In genomic region chr14:73887704-73888459, GRCh38 we compare ENCODE assay signal across 8 cellular contexts. TPM values are rescaled to one million over a fixed set of nuclear protein-coding genes. Genes with fewer than 3 reads are reported as not detected.
DNase-seq lines count a peak whose midpoint lies in the region; ATAC-seq and TF ChIP-seq lines count a peak whose summit lies in the region.

No MANE protein-coding gene starts in this region.

- in situ Hi-C loops in GM13977 (cut with MboI; ENCODE audit: low pct_unique_long_range_greater_than_20kb, low sequenced_read_pairs, unreplicated experiment): no loop called here

- H3K4me1 ChIP-seq in heart left ventricle (peaks cover 0 to 34% (median 19%) of the 10 kb centered on the region in 12 donors), adrenal gland (replicated peaks in 1 of 2) (peaks cover 18 to 43% of the 10 kb centered on the region in 2 donors), uterus (peaks cover 0 to 6% of the 10 kb centered on the region in 2 donors)

- H3K9me3 ChIP-seq in heart left ventricle (no peaks in the 10 kb centered on the region), adrenal gland (replicated peaks in 1 of 3) (no peaks in the 10 kb centered on the region), uterus (no peaks in the 10 kb centered on the region)

- H3K4me3 ChIP-seq in heart left ventricle (peak overlapping the region in 11 of 12 donors; percentile 55 to 97 (median 92)), adrenal gland (peak overlapping the region in 2 of 4 donors; percentile 87 to 93), lower leg skin (ENCODE audit: low read depth, poor library complexity, severe bottlenecking) (peak overlapping the region; percentile 90), uterus (peak overlapping the region; percentile 72 to 75)

- H3K36me3 ChIP-seq in heart left ventricle (peaks cover 0 to 25% (median 4%) of the 10 kb centered on the region in 9 donors), adrenal gland (replicated peaks in 1 of 2) (peaks cover 0 to under 1% of the 10 kb centered on the region in 2 donors), uterus (no peaks in the 10 kb centered on the region)

- TF ChIP-seq POLR2A in heart left ventricle (IDR thresholded peaks at IDR 0.05): no peak
- TF ChIP-seq POLR2A in adrenal gland (IDR thresholded peaks at IDR 0.05): no peak
- TF ChIP-seq POLR2A in lower leg skin (IDR thresholded peaks at IDR 0.05): no peak
- no peak for TF ChIP-seq POLR2A in uterus (IDR thresholded peaks at IDR 0.05)

- H3K27ac ChIP-seq in heart left ventricle: peak overlapping the region in 10 of 12 donors; percentile 89 to 98 (median 94)
- H3K27ac ChIP-seq in adrenal gland: peak overlapping the region; percentile 81 to 98 (median 87)
- H3K27ac ChIP-seq in uterus: peak overlapping the region; percentile 90 to 96

- no peak for DNase-seq in heart left ventricle
- DNase-seq in left ventricle myocardium superior: no peak
- DNase-seq in adrenal gland: no peak
- no peak for DNase-seq in lower leg skin (ENCODE audit: low spot score in 2 of 2)
- DNase-seq in uterus: no peak
- no peak for DNase-seq in GM13977 (ENCODE audit: low spot score)
- DNase-seq in amniotic stem cell (lab: John Stamatoyannopoulos, UW): no peak

- TF ChIP-seq CTCF in heart left ventricle (IDR thresholded peaks at IDR 0.05) (no peak), adrenal gland (IDR thresholded peaks at IDR 0.05) (no peak), lower leg skin (IDR thresholded peaks at IDR 0.05) (no peak), uterus (IDR thresholded peaks at IDR 0.05) (no peak), GM13977 (IDR thresholded peaks at IDR 0.05; ENCODE audit: extremely low read depth, insufficient read depth, missing control alignments) (no peak)

- ATAC-seq in heart left ventricle (no peak), left ventricle myocardium superior (no peak), GM21528 (IDR thresholded peaks at IDR 0.05; ENCODE audit: low FRiP score, unreplicated experiment) (no peak)

- intact Hi-C loops in heart left ventricle (cut with DNase I): loop anchor here in 3 of 10 donors (2.0 to 10.0 kb wide), 3 partner anchors 63 to 161 kb away; partner anchors contain the start of genes BBOF1 (in 1 of the 3), COQ6 (in 1 of the 3), ENTPD5 (in 1 of the 3) and FAM161B (in 1 of the 3)
- intact Hi-C loops in left ventricle myocardium superior (cut with micrococcal nuclease): no loop called here
- intact Hi-C loops in adrenal gland (cut with DNase I): no loop called here
- intact Hi-C loops in lower leg skin (cut with DNase I; ENCODE audit: low total_unique reads): no loop called here
- intact Hi-C loops in uterus (cut with DNase I; ENCODE audit: low total_unique reads): no loop called here

- 34 to 39% (median 36%) methylated on average over 7 of the region's 7 CpGs for WGBS in heart left ventricle, 4 donors
- 21 to 29% (median 27%) methylated on average over 7 of the region's 7 CpGs for WGBS in adrenal gland, 4 donors
- 11 to 15% methylated on average over 7 of the region's 7 CpGs for WGBS in lower leg skin, 2 donors

- no peaks in the 10 kb centered on the region for H3K27me3 ChIP-seq in heart left ventricle
- H3K27me3 ChIP-seq in adrenal gland: no peaks in the 10 kb centered on the region
- no peaks in the 10 kb centered on the region for H3K27me3 ChIP-seq in uterus

RNA-seq across cellular contexts. Expression of gene ZNF410, which starts 1.2 kb away (rescaled TPM):
- 10 to 100 TPM; 14.7 to 29.0 (median 20.1) TPM for total RNA-seq in heart left ventricle
- 10 to 100 TPM; 11.9 to 27.7 TPM for polyA plus RNA-seq in heart left ventricle
- 18.5 TPM for total RNA-seq in left ventricle myocardium superior
- total RNA-seq in adrenal gland: 10 to 100 TPM; 30.6 to 69.1 (median 56.8) TPM
- 10 to 100 TPM; 49.8 to 57.8 (median 52.0) TPM for polyA plus RNA-seq in adrenal gland
- 10 to 100 TPM; 38.7 to 55.3 (median 50.5) TPM for total RNA-seq in lower leg skin
- total RNA-seq in uterus: 10 to 100 TPM; 48.8 to 93.7 (median 58.2) TPM

RNA-seq across cellular contexts. Expression of gene PTGR2, which starts 36.3 kb away (rescaled TPM):
- total RNA-seq in heart left ventricle (10 to 100 TPM; 20.1 to 55.8 (median 26.3) TPM), left ventricle myocardium superior (38.4 TPM), adrenal gland (10 to 100 TPM; 10.2 to 43.7 (median 19.9) TPM), lower leg skin (10 to 100 TPM in 1 of 4 donors, 1 to 10 TPM in 3; 4.2 to 13.5 (median 8.3) TPM), uterus (10 to 100 TPM in 2 of 4 donors, 1 to 10 TPM in 1, under 1 TPM in 1; 0.59 to 19.0 (median 11.0) TPM)
- polyA plus RNA-seq in heart left ventricle (10 to 100 TPM; 10.1 to 30.9 TPM), adrenal gland (10 to 100 TPM in 2 of 3 donors, 1 to 10 TPM in 1; 8.8 to 32.5 (median 11.2) TPM)
